30 cellular contexts compared by ENCODE assay signal in genomic region chr7:154843670-154844237, GRCh38.
"Had no signal": no experiment of that assay in that cellular context is flagged by ENCODE, and none has a peak within 500 bp of the region (broad histone marks: within the 10 kb centered on the region; RNA-seq: fewer than 3 reads in every experiment).

No MANE protein-coding gene starts in this region.

- H3K27me3 ChIP-seq: brain microvascular endothelial cell had no signal

- ATAC-seq: activated CD8-positive, alpha-beta T cell treated with anti-CD3 and anti-CD28 coated beads for 36 hours; activated T-cell treated with anti-CD3 and anti-CD28 coated beads, Interleukin-2, amount 50 U/mL, for 72 hours; activated T-helper 17 cell treated with anti-CD3 and anti-CD28 coated beads, Interleukin-2, amount 50 U/mL, for 72 hours; Right ventricle myocardium inferior had no signal

- DNase-seq: activated CD4-positive, alpha-beta T cell treated with anti-CD3 and anti-CD28 coated beads, Interleukin-2, amount 10 ng/mL, durations not matched to agents 24 days and 14 days; activated CD4-positive, alpha-beta T cell treated with anti-CD3 and anti-CD28 coated beads, Interleukin-2, amount 50 U/mL, for 4 hours; activated CD4-positive, CD25-positive, alpha-beta regulatory T cell; activated CD8-positive, alpha-beta T cell treated with anti-CD3 and anti-CD28 coated beads for 36 hours; activated effector memory CD4-positive, alpha-beta T cell treated with anti-CD3 and anti-CD28 coated beads, Interleukin-2, amount 50 U/mL, for 16 hours; activated naive CD4-positive, alpha-beta T cell; activated naive CD4-positive, alpha-beta T cell treated with anti-CD3 and anti-CD28 coated beads, Interleukin-2, amount 50 U/mL, for 16 hours; activated naive CD8-positive, alpha-beta T cell treated with anti-CD3 and anti-CD28 coated beads for 36 hours; activated T-cell treated with anti-CD3 and anti-CD28 coated beads, Interleukin-2, amount 50 U/mL, for 1 hour; activated T-cell treated with anti-CD3 and anti-CD28 coated beads, Interleukin-2, amount 50 U/mL, for 72 hours; amniotic stem cell; aorta; brain microvascular endothelial cell; central memory CD4-positive, alpha-beta T cell; NCI-H1105 treated with DMSO at 0.1 percent for 48 hours; NCI-H1436; NCI-H1694; NCI-H1930; NCI-H2081 treated with DMSO at 0.1 percent for 48 hours; NCI-H345; NCI-H524 treated with DMSO at 0.1 percent for 48 hours; PC-9; SIG-M5; SW 1271; T-helper 1 cell; T-helper 9 cell; WERI-Rb-1 had no signal

- H3K4me3 ChIP-seq: PC-9 had no signal

- H3K27ac ChIP-seq: brain microvascular endothelial cell, PC-9, RWPE1, WERI-Rb-1 had no signal

- H3K36me3 ChIP-seq: brain microvascular endothelial cell, WERI-Rb-1 had no signal
